ENCODE assay signal across 20 cellular contexts in the genomic region with DNA sequence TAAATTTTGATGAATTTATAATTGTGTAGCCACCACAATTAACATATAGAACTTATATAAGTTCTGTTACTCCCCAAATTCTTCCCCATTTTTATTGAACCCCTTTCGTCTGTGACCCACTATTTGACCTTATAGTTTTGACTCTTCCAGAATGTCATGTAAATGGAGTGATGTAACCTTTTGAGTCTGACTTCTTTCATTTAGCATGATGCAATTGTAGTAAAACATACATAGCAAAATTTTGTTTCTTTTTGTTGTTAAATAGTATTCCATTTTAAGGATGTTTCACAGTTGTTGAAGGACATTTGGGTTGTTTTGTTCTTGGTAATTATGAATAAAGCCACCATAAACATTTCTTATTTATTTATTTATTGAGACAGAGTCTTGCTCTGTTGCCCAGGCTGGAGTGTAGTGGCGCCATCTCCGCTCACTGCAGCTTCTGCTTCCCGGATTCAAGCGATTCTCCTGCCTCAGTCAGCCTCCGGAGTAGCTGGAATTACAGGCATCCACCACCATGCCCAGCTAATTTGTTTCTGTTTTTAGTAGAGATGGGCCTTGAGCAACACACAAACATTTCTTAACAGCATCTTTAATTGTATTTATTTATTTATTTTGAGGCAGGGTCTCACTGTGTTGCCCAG.
"Had no signal": no experiment of that assay in that cellular context is flagged by ENCODE, and none has a peak within 500 bp of the region (broad histone marks: within the 10 kb centered on the region; RNA-seq: fewer than 3 reads in every experiment).

No MANE protein-coding gene starts in this region.

- ATAC-seq: foreskin keratinocyte; lower lobe of right lung; natural killer cell treated with Interleukin-12 subunit alpha and Interleukin-12 subunit beta and Interleukin-15 and Interleukin-18, amount 100 ng/mL, for 72 hours; upper lobe of right lung had no signal

- H3K4me3 ChIP-seq: left ventricle myocardium inferior, lower lobe of right lung, neural progenitor cell, ovary, right atrium auricular region, tibial artery, upper lobe of right lung, vagina had no signal

- H3K4me2 ChIP-seq: neural progenitor cell had no signal

- H3K9ac ChIP-seq: neural progenitor cell had no signal

- FAIRE-seq: endothelial cell of umbilical vein, keratinocyte, small intestine had no signal

- H3K9me3 Mint-ChIP-seq: immature natural killer cell; natural killer cell treated with Interleukin-12 subunit alpha and Interleukin-12 subunit beta and Interleukin-15 and Interleukin-18, amount 100 ng/mL, for 72 hours had no signal

- H3K27ac ChIP-seq: foreskin keratinocyte, left ventricle myocardium inferior, lower lobe of right lung, neural progenitor cell, ovary, right atrium auricular region, tibial artery, upper lobe of right lung, vagina had no signal

- H3K4me3 Mint-ChIP-seq: immature natural killer cell; natural killer cell treated with Interleukin-12 subunit alpha and Interleukin-12 subunit beta and Interleukin-15 and Interleukin-18, amount 100 ng/mL, for 72 hours; neural progenitor cell had no signal

- H3K27ac Mint-ChIP-seq: natural killer cell treated with Interleukin-12 subunit alpha and Interleukin-12 subunit beta and Interleukin-15 and Interleukin-18, amount 100 ng/mL, for 72 hours; neural progenitor cell had no signal

- H3K27me3 Mint-ChIP-seq: natural killer cell treated with Interleukin-12 subunit alpha and Interleukin-12 subunit beta and Interleukin-15 and Interleukin-18, amount 100 ng/mL, for 72 hours had no signal

- H3K27me3 ChIP-seq: foreskin keratinocyte, neural progenitor cell, ovary, right atrium auricular region, tibial artery, upper lobe of right lung, vagina had no signal

- H2AFZ ChIP-seq: neural progenitor cell had no signal

- H3K4me1 Mint-ChIP-seq: neural progenitor cell had no signal

- H3K9me3 ChIP-seq: lower lobe of right lung, ovary, right atrium auricular region, tibial artery, upper lobe of right lung, vagina had no signal

- H3K36me3 ChIP-seq: left ventricle myocardium inferior, lower lobe of right lung, neural progenitor cell, ovary, right atrium auricular region, upper lobe of right lung, vagina had no signal

- H3K4me1 ChIP-seq: foreskin keratinocyte, left ventricle myocardium inferior, lower lobe of right lung, neural progenitor cell, right atrium auricular region, tibial artery, upper lobe of right lung, vagina had no signal

- H3K36me3 Mint-ChIP-seq: immature natural killer cell; natural killer cell treated with Interleukin-12 subunit alpha and Interleukin-12 subunit beta and Interleukin-15 and Interleukin-18, amount 100 ng/mL, for 72 hours had no signal

- DNase-seq: dermis blood vessel endothelial cell; foreskin keratinocyte; immature natural killer cell; left ventricle myocardium inferior; lower lobe of right lung; mesenchymal stem cell; midbrain; nucleus accumbens; ovary; small intestine; stimulated activated CD4-positive, alpha-beta T cell treated with anti-CD3 and anti-CD28 coated beads, Interleukin-12 subunit alpha, Interleukin-12 subunit beta, amount 100 ng/mL, for 4 hours; stimulated activated naive CD4-positive, alpha-beta T cell treated with Interleukin-2 at 50 U/mL for 16 hours; tibial artery; upper lobe of right lung had no signal
